ENCODE assay signal across 32 cellular contexts in the genomic region with DNA sequence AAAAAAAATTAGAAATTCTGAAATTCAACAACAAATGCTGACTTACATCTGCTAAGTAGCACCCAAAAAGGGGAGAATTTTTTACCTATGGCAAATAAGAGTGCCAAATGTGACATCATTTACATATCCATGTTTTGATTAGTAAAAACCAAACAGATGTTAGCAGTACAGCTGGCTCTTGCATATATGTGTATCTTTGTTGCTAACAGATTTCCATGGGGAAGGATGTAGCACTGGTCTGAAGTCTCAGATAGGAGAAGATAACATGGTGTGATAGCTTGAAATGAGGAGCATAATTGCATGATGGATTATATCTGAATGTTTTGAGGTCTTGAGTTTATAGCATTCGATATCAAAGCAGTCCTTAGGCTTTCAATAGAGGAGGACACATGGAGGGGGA. TPM values are rescaled to one million over a fixed set of nuclear protein-coding genes. Genes with fewer than 3 reads are reported as not detected.
A peak's percentile ranks its signal among the peaks of the same experiment; 100 is the strongest.
DNase-seq lines count a peak whose midpoint lies in the region; ATAC-seq and TF ChIP-seq lines count a peak whose summit lies in the region.
"Had no signal": no experiment of that assay in that cellular context is flagged by ENCODE, and none has a peak within 500 bp of the region (broad histone marks: within the 10 kb centered on the region; RNA-seq: fewer than 3 reads in every experiment).

No MANE protein-coding gene starts in this region.

- no peak for TF ChIP-seq EP300 in esophagus muscularis mucosa (IDR thresholded peaks at IDR 0.05)

- ATAC-seq in activated naive CD4-positive, alpha-beta T cell treated with anti-CD3 and anti-CD28 coated beads, Interleukin-2, amount 50 U/mL, for 72 hours, result peak; percentile 18 to 30
- ATAC-seq in T-cell (replicated peaks in 1 of 4), result no peak
- ATAC-seq: body of pancreas, GM12878, pancreas, WTC11 had no signal

- H3K36me3 ChIP-seq in esophagus muscularis mucosa, result peaks cover 0 to 26% (median 3%) of the 10 kb centered on the region in 4 donors
- H3K36me3 ChIP-seq in mesendoderm (ENCODE audit: control insufficient read depth, insufficient read depth, low read length), result no peaks in the 10 kb centered on the region
- H3K36me3 ChIP-seq: pancreas had no signal

- no peak overlapping the region for H3K4me3 Mint-ChIP-seq in T-cell
- H3K4me3 Mint-ChIP-seq: GM23338, nephron progenitor cell, WTC11 had no signal

- no peak overlapping the region for H2BK5ac ChIP-seq in mesendoderm (ENCODE audit: low read length)

- no peak for TF ChIP-seq POLR2A in esophagus muscularis mucosa (IDR thresholded peaks at IDR 0.05; ENCODE audit: low read depth)

- peaks cover 15% of the 10 kb centered on the region for H3K79me1 ChIP-seq in mesendoderm (ENCODE audit: low read length)

- CTCF ChIA-PET in T-cell (lab: Charles Lee), result no interaction called here

- no peak overlapping the region for H3K4me2 ChIP-seq in mesendoderm (ENCODE audit: low read length)
- H3K4me2 ChIP-seq: GM23338, smooth muscle cell had no signal

- no peak for DNase-seq in activated naive CD4-positive, alpha-beta T cell treated with anti-CD3 and anti-CD28 coated beads, Interleukin-2, amount 50 U/mL, for 72 hours (ENCODE audit: low spot score in 2 of 2)
- DNase-seq in activated naive CD4-positive, alpha-beta T cell (lab: John Stamatoyannopoulos, UW), result no peak
- DNase-seq in T-cell (no peak), esophagus muscularis mucosa (ENCODE audit: extremely low spot score) (no peak), superior temporal gyrus (ENCODE audit: extremely low spot score) (peak; percentile 67), mesendoderm (no peak), SHP77 treated with DMSO at 0.1 percent for 48 hours (lab: John Stamatoyannopoulos, UW) (no peak)
- DNase-seq in activated effector memory CD4-positive, alpha-beta T cell treated with anti-CD3 and anti-CD28 coated beads, Interleukin-2, amount 50 U/mL, for 16 hours, result no peak
- DNase-seq: ACHN; activated CD4-positive, alpha-beta T cell treated with anti-CD3 and anti-CD28 coated beads, Interleukin-2, amount 50 U/mL, for 4 hours; body of pancreas; effector CD8-positive, alpha-beta T cell; EL; head of caudate nucleus; KG1; kidney; NCI-H1436 treated with DMSO at 0.1 percent for 48 hours; NCI-H2107; NCI-H446; nephron progenitor cell; pancreas; stimulated activated CD4-positive, alpha-beta T cell treated with anti-CD3 and anti-CD28 coated beads, Interleukin-1b, Interleukin-23, amount 100 ng/mL, for 48 hours; T-helper 9 cell; trophoblast cell had no signal

- POLR2A ChIA-PET in T-cell (lab: Charles Lee), result no interaction called here

- H3K56ac ChIP-seq in mesendoderm (ENCODE audit: low read length), result no peak overlapping the region

- intact Hi-C loops in esophagus muscularis mucosa (cut with DNase I), result no loop called here

- H3K9me3 ChIP-seq in esophagus muscularis mucosa, result no peaks in the 10 kb centered on the region
- H3K9me3 ChIP-seq: BLaER1, body of pancreas, pancreas had no signal

- H2AK5ac ChIP-seq in mesendoderm (ENCODE audit: low read length), result no peak overlapping the region

- H3K9ac ChIP-seq in mesendoderm (ENCODE audit: low read length), result no peak overlapping the region
- H3K9ac ChIP-seq: BLaER1 had no signal

- H4K8ac ChIP-seq in mesendoderm (ENCODE audit: low read depth, low read length), result no peak overlapping the region

- peaks cover 68 to 100% (median 100%) of the 10 kb centered on the region in 4 donors for H3K4me1 ChIP-seq in esophagus muscularis mucosa
- H3K4me1 ChIP-seq in mesendoderm (ENCODE audit: control insufficient read depth, low read depth, low read length), result peaks cover 3% of the 10 kb centered on the region

- no peak overlapping the region for H3K23ac ChIP-seq in mesendoderm (ENCODE audit: low read length)

- WGBS in esophagus muscularis mucosa, result 47% methylated on average over 1 of the region's 1 CpG
- no CpG with 5 or more reads among the region's 1 CpG for WGBS in mesendoderm (ENCODE audit: extremely low coverage, insufficient coverage, low lambda C conversion rate)

- H3K27ac ChIP-seq in esophagus muscularis mucosa (replicated peaks in 1 of 4), result no peak overlapping the region
- no peak overlapping the region for H3K27ac ChIP-seq in mesendoderm (ENCODE audit: low read depth, low read length)
- H3K27ac ChIP-seq: BLaER1, body of pancreas, epithelial cell of prostate, pancreas, RWPE1, SK-N-MC had no signal

- H3K4me3 ChIP-seq in esophagus muscularis mucosa, result peak overlapping the region; percentile 3 to 34 (median 8)
- no peak overlapping the region for H3K4me3 ChIP-seq in mesendoderm (ENCODE audit: low read length)
- H3K4me3 ChIP-seq: BLaER1, body of pancreas, GM12878, GM23338, pancreas, SK-N-MC, smooth muscle cell had no signal

- H2BK15ac ChIP-seq in mesendoderm (replicated peaks; ENCODE audit: low read depth), result no peak overlapping the region

- no peaks in the 10 kb centered on the region for H3K9me3 Mint-ChIP-seq in activated naive CD4-positive, alpha-beta T cell treated with anti-CD3 and anti-CD28 coated beads, Interleukin-2, amount 50 U/mL, for 72 hours
- H3K9me3 Mint-ChIP-seq in T-cell, result no peaks in the 10 kb centered on the region
- H3K9me3 Mint-ChIP-seq: GM23338, nephron progenitor cell, WTC11 had no signal

- H3K36me3 Mint-ChIP-seq in activated naive CD4-positive, alpha-beta T cell treated with anti-CD3 and anti-CD28 coated beads, Interleukin-2, amount 50 U/mL, for 72 hours, result peaks cover 12 to 26% of the 10 kb centered on the region in 2 donors
- peaks cover 17% of the 10 kb centered on the region for H3K36me3 Mint-ChIP-seq in T-cell
- H3K36me3 Mint-ChIP-seq: WTC11 had no signal

- H3K79me2 ChIP-seq in mesendoderm (ENCODE audit: control insufficient read depth, insufficient read depth, low read length), result peaks cover 9% of the 10 kb centered on the region

- H3K18ac ChIP-seq in mesendoderm (ENCODE audit: low read length), result no peak overlapping the region

- no peak overlapping the region for H3K27ac Mint-ChIP-seq in activated naive CD4-positive, alpha-beta T cell treated with anti-CD3 and anti-CD28 coated beads, Interleukin-2, amount 50 U/mL, for 72 hours
- peak overlapping the region; percentile 63 to 71 for H3K27ac Mint-ChIP-seq in T-cell
- H3K27ac Mint-ChIP-seq: GM23338, WTC11 had no signal

- H3K27me3 ChIP-seq in esophagus muscularis mucosa (no peaks in the 10 kb centered on the region), mesendoderm (ENCODE audit: insufficient read depth, low read length, poor library complexity) (no peaks in the 10 kb centered on the region)
- H3K27me3 ChIP-seq: BLaER1, body of pancreas, pancreas had no signal

- no peaks in the 10 kb centered on the region for H3K27me3 Mint-ChIP-seq in T-cell

- no peak overlapping the region for H3K4ac ChIP-seq in mesendoderm (ENCODE audit: low read depth, low read length)

- H3K4me1 Mint-ChIP-seq in T-cell, result peaks cover 82 to 87% (median 85%) of the 10 kb centered on the region in 3 donors

- no peak overlapping the region for H2BK120ac ChIP-seq in mesendoderm (ENCODE audit: low read depth, low read length)

- no peak for TF ChIP-seq CTCF in esophagus muscularis mucosa (IDR thresholded peaks at IDR 0.05)

- no peak overlapping the region for H4K5ac ChIP-seq in mesendoderm (ENCODE audit: low read length)

RNA-seq across cellular contexts. Expression of a gene that starts 17.5 kb away (rescaled TPM):
- 10 to 100 TPM; 24.7 to 54.8 TPM for total RNA-seq in activated naive CD4-positive, alpha-beta T cell treated with anti-CD3 and anti-CD28 coated beads, Interleukin-2, amount 50 U/mL, for 72 hours
- total RNA-seq in T-cell, result 100 to 1,000 TPM in 3 of 5 donors, 10 to 100 TPM in 2; 83.7 to 370 (median 105) TPM
- 100 to 1,000 TPM; 244 to 563 (median 329) TPM for total RNA-seq in esophagus muscularis mucosa
- polyA plus RNA-seq in mesendoderm (2013, experiment 1 of 2), result 22.1 TPM
- polyA plus RNA-seq in mesendoderm (2013, experiment 2 of 2), result 22.7 TPM

Comparison
In these comparisons a context has a peak if more than half of its experiments do, and no peak if none do; other contexts are left out.
1. ATAC-seq: peak in activated naive CD4-positive, alpha-beta T cell treated with anti-CD3 and anti-CD28 coated beads, Interleukin-2, amount 50 U/mL, for 72 hours (2 of 2); none in T-cell (0 of 4).
2. H3K27ac Mint-ChIP-seq: peak in T-cell (2 of 2); none in activated naive CD4-positive, alpha-beta T cell treated with anti-CD3 and anti-CD28 coated beads, Interleukin-2, amount 50 U/mL, for 72 hours (0 of 2).